In the genomic region with DNA sequence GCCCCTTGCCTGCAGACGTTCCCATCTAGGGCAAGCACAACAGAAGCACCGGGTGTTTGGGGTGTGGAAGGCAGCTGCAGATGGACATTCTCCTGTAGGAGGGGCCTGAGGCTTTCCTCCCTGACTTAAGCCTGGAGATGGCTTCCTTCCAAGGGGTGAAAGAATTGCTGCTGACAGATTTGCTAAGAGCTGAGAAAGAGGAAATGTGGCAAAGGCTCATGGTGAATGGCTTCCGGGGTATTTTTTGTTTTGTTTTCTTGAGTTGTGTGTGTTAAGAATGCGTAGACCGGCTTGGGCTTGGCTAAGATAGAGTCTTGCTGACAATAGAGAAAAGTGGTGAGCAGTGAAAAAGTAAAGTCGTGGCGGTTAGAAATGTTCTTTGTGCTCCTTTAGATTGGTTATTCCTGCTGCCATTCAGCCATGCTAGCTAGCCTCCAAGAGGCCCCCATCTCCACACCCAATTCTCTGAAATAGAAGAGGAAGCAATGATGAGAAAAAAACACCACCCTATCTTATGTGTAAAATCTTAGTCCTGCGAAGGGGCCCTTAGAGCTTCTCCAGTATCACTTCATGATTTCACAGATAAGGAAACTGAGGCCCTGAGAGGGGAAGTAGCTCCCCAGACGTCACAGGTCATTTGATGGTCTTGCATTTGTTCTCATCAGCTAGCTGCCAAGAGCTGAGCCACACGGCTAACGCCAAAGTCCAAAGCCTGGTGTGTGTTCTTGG, we compare ENCODE assay signal across 8 cellular contexts. TPM values are rescaled to one million over a fixed set of nuclear protein-coding genes. Genes with fewer than 3 reads are reported as not detected.
DNase-seq lines count a peak whose midpoint lies in the region; ATAC-seq and TF ChIP-seq lines count a peak whose summit lies in the region.

No MANE protein-coding gene starts in this region.

- TF ChIP-seq CTCF in GM12864 (IDR thresholded peaks at IDR 0.05; ENCODE audit: low read depth, low read length, missing control alignments) (no peak), upper lobe of left lung (IDR thresholded peaks at IDR 0.05) (peak in 1 of 6 experiments; percentile 7)

- peak overlapping the region; percentile 69 to 82 (median 77) for H3K4me3 Mint-ChIP-seq in immature natural killer cell

- no peaks in the 10 kb centered on the region for H3K9me3 ChIP-seq in upper lobe of left lung

- H3K4me3 ChIP-seq in GM12864 (ENCODE audit: low read depth, low read length) (peak overlapping the region; percentile 6; the same call in 1 of the 2 replicates), upper lobe of left lung (no peak overlapping the region)

- H3K4me1 ChIP-seq in upper lobe of left lung: peaks cover 40 to 68% (median 54%) of the 10 kb centered on the region in 4 donors

- peaks cover 12 to 22% (median 12%) of the 10 kb centered on the region in 3 donors for H3K36me3 Mint-ChIP-seq in immature natural killer cell

- H3K27ac Mint-ChIP-seq in immature natural killer cell: peak overlapping the region; percentile 96 to 99 (median 98)

- TF ChIP-seq POLR2A in upper lobe of left lung (IDR thresholded peaks at IDR 0.05): peak in 1 of 4 donors; percentile 23

- no peaks in the 10 kb centered on the region for H3K36me3 ChIP-seq in upper lobe of left lung

- peaks cover 100% of the 10 kb centered on the region in 2 donors for H3K4me1 Mint-ChIP-seq in immature natural killer cell

- DNase-seq in GM12864 (ENCODE audit: low read depth): no peak
- DNase-seq in MV-4-11 (lab: John Stamatoyannopoulos, UW): peak; percentile 98
- DNase-seq in immature natural killer cell: peak; percentile 80 to 83 (median 81)
- peak in 1 of 2 donors; percentile 72 for DNase-seq in upper lobe of left lung
- no peak for DNase-seq in activated effector memory CD4-positive, alpha-beta T cell treated with Interleukin-2 at 50 U/mL for 16 hours

- peak overlapping the region; percentile 14 for H3K27ac ChIP-seq in adipose tissue (ENCODE audit: low read depth, low read length)
- H3K27ac ChIP-seq in upper lobe of left lung: peak overlapping the region; percentile 85 to 89 (median 87)

- no peaks in the 10 kb centered on the region for H3K9me3 Mint-ChIP-seq in immature natural killer cell

- WGBS in adipose tissue, 3 donors: 26 to 65% (median 32%) methylated on average over 11 of the region's 11 CpGs
- WGBS in upper lobe of left lung, 2 donors: 20 to 26% methylated on average over 9 to 11 of the region's 11 CpGs

- peak in 1 of 4 donors; percentile 23 for TF ChIP-seq EP300 in upper lobe of left lung (IDR thresholded peaks at IDR 0.05)

- H3K27me3 Mint-ChIP-seq in immature natural killer cell (ENCODE audit: low read depth in 3 of 3): peaks cover 11 to 21% (median 18%) of the 10 kb centered on the region in 3 donors

- no peaks in the 10 kb centered on the region for H3K27me3 ChIP-seq in upper lobe of left lung

- ATAC-seq in upper lobe of left lung (ENCODE audit: low FRiP score in 2 of 2): peak; percentile 62 to 80
- ATAC-seq in HG03108 (IDR thresholded peaks at IDR 0.05; ENCODE audit: unreplicated experiment): no peak
- no peak for ATAC-seq in GM18861 (IDR thresholded peaks at IDR 0.05; ENCODE audit: unreplicated experiment)

RNA-seq across cellular contexts. Expression of gene EIF2D, which starts 36.9 kb away (rescaled TPM):
- 10 to 100 TPM; 29.5 to 57.5 (median 42.1) TPM for polyA plus RNA-seq in adipose tissue
- polyA plus RNA-seq in immature natural killer cell: 10 to 100 TPM; 12.9 to 24.2 (median 20.8) TPM
- total RNA-seq in upper lobe of left lung: 10 to 100 TPM; 32.6 to 84.9 (median 45.4) TPM

Comparison
In these comparisons a context has a peak if more than half of its experiments do, and no peak if none do; other contexts are left out.
1. DNase-seq: peak in MV-4-11 (single experiment) and immature natural killer cell (3 of 3); none in GM12864 (single experiment) and activated effector memory CD4-positive, alpha-beta T cell treated with Interleukin-2 at 50 U/mL for 16 hours (single experiment).
2. ATAC-seq: peak in upper lobe of left lung (2 of 2); none in HG03108 (single experiment) and GM18861 (single experiment).